In genomic region chr14:76023757-76024156, GRCh38 we compare ENCODE assay signal across 27 cellular contexts.
"Had no signal": no experiment of that assay in that cellular context is flagged by ENCODE, and none has a peak within 500 bp of the region (broad histone marks: within the 10 kb centered on the region; RNA-seq: fewer than 3 reads in every experiment).

No MANE protein-coding gene starts in this region.

- FAIRE-seq: colon, RCC 7860, TTC549 had no signal

- DNase-seq: activated CD4-positive, alpha-beta memory T cell treated with anti-CD3 and anti-CD28 coated beads for 36 hours; activated CD4-positive, alpha-beta T cell treated with anti-CD3 and anti-CD28 coated beads, Interleukin-2, amount 10 ng/mL, durations not matched to agents 7 days and 5 days; activated CD4-positive, CD25-positive, alpha-beta regulatory T cell; activated CD8-positive, alpha-beta memory T cell treated with anti-CD3 and anti-CD28 coated beads for 24 hours; activated gamma-delta T cell; activated naive CD4-positive, alpha-beta T cell treated with anti-CD3 and anti-CD28 coated beads for 36 hours; activated naive CD8-positive, alpha-beta T cell treated with anti-CD3 and anti-CD28 coated beads for 36 hours; activated T-cell treated with anti-CD3 and anti-CD28 coated beads, Interleukin-2, amount 50 U/mL, for 4 hours; anterior cingulate cortex; cerebellar nuclear complex; NCI-H1092; NCI-H1417; NCI-H2029; NCI-H2107; NCI-H2171 treated with DMSO at 0.1 percent for 48 hours; NCI-H226; NCI-H510A; NCI-H526 treated with DMSO at 0.1 percent for 48 hours; NCI-H82; NK-92 treated with Interleukin-12 subunit alpha and Interleukin-12 subunit beta, amount 100 ng/mL, for 24 hours; PC-3; SHP77 treated with DMSO at 0.1 percent for 48 hours; T-helper 17 cell; T-helper 9 cell had no signal

- H3K27me3 Mint-ChIP-seq: activated CD4-positive, alpha-beta memory T cell treated with anti-CD3 and anti-CD28 coated beads for 36 hours; activated CD4-positive, alpha-beta T cell treated with anti-CD3 and anti-CD28 coated beads, Interleukin-2, amount 10 ng/mL, durations not matched to agents 7 days and 5 days; activated naive CD8-positive, alpha-beta T cell treated with anti-CD3 and anti-CD28 coated beads for 36 hours; T-helper 17 cell had no signal

- H3K27ac Mint-ChIP-seq: activated CD4-positive, alpha-beta memory T cell treated with anti-CD3 and anti-CD28 coated beads for 36 hours; activated CD4-positive, alpha-beta T cell treated with anti-CD3 and anti-CD28 coated beads, Interleukin-2, amount 10 ng/mL, durations not matched to agents 7 days and 5 days; activated naive CD4-positive, alpha-beta T cell treated with anti-CD3 and anti-CD28 coated beads for 36 hours; activated naive CD8-positive, alpha-beta T cell treated with anti-CD3 and anti-CD28 coated beads for 36 hours; T-helper 17 cell had no signal

- ATAC-seq: activated T-cell treated with anti-CD3 and anti-CD28 coated beads, Interleukin-2, amount 50 U/mL, for 4 hours; PC-3; T-helper 17 cell had no signal

- H3K4me1 Mint-ChIP-seq: activated CD4-positive, alpha-beta T cell treated with anti-CD3 and anti-CD28 coated beads, Interleukin-2, amount 10 ng/mL, durations not matched to agents 7 days and 5 days; activated naive CD8-positive, alpha-beta T cell treated with anti-CD3 and anti-CD28 coated beads for 36 hours; T-helper 17 cell had no signal

- H3K4me3 Mint-ChIP-seq: activated CD4-positive, alpha-beta memory T cell treated with anti-CD3 and anti-CD28 coated beads for 36 hours; activated CD4-positive, alpha-beta T cell treated with anti-CD3 and anti-CD28 coated beads, Interleukin-2, amount 10 ng/mL, durations not matched to agents 7 days and 5 days; activated naive CD4-positive, alpha-beta T cell treated with anti-CD3 and anti-CD28 coated beads for 36 hours; activated naive CD8-positive, alpha-beta T cell treated with anti-CD3 and anti-CD28 coated beads for 36 hours; activated T-cell treated with anti-CD3 and anti-CD28 coated beads, Interleukin-2, amount 50 U/mL, for 4 hours; T-helper 17 cell had no signal
